ENCODE assay signal across 14 cellular contexts in genomic region chr1:62735491-62736171, GRCh38. TPM values are rescaled to one million over a fixed set of nuclear protein-coding genes. Genes with fewer than 3 reads are reported as not detected.
A peak's percentile ranks its signal among the peaks of the same experiment; 100 is the strongest.
DNase-seq lines count a peak whose midpoint lies in the region; ATAC-seq, FAIRE-seq and TF ChIP-seq lines count a peak whose summit lies in the region.
"Had no signal": no experiment of that assay in that cellular context is flagged by ENCODE, and none has a peak within 500 bp of the region (broad histone marks: within the 10 kb centered on the region; RNA-seq: fewer than 3 reads in every experiment).

No MANE protein-coding gene starts in this region.

- no TSS peak for BruUV-seq in mammary epithelial cell (replicated peaks; lab: Mats Ljungman, UMichigan)

- H3K9me3 ChIP-seq in A549 (no peaks in the 10 kb centered on the region), mammary epithelial cell (replicated peaks; ENCODE audit: insufficient read depth, low read length) (no peaks in the 10 kb centered on the region)
- H3K9me3 ChIP-seq: sigmoid colon, upper lobe of left lung had no signal

- dilution Hi-C loops in mammary epithelial cell (cut with HindIII; ENCODE audit: low sequenced_read_pairs) = no loop called here

- ATAC-seq in A549 = no peak

- CTCF ChIA-PET in A549 (lab: Yijun Ruan, JAX) (interaction anchor here (1.9 to 2.5 kb wide), 2 partner anchors 11 to 205 kb away, joined by 7 to 13 read pairs; no protein-coding TSS in a partner anchor), mammary epithelial cell (lab: Charles Lee; ENCODE audit: low non-redundant PET) (no interaction called here)

- in situ Hi-C loops in mammary epithelial cell (cut with MboI; ENCODE audit: low sequenced_read_pairs in 2 of 2) = loop anchor here (25.0 kb wide), 1 partner anchor 573 kb away; no protein-coding TSS in a partner anchor

- no peak overlapping the region for H2AFZ ChIP-seq in mammary epithelial cell (ENCODE audit: low read depth, low read length)

- intact Hi-C loops in mammary epithelial cell (cut with micrococcal nuclease) = no loop called here

- TF ChIP-seq CTCF in A549 (IDR thresholded peaks at IDR 0.05) (no peak), HFF-Myc (IDR thresholded peaks at IDR 0.05; ENCODE audit: low read depth, low read length, missing control alignments) (no peak), mammary epithelial cell (conservative IDR thresholded peaks at IDR 0.05 in 1 of 2, IDR thresholded peaks at IDR 0.05 in 1 of 2; ENCODE audit: extremely low read depth in 1 of 2, insufficient read depth in 1 of 2, low read depth in 1 of 2, low read length in 2 of 2) (no peak)

- no peak for TF ChIP-seq EP300 in A549 (IDR thresholded peaks at IDR 0.05)

- no peak overlapping the region for H3K4me3 ChIP-seq in A549
- no peak overlapping the region for H3K4me3 ChIP-seq in HFF-Myc (replicated peaks; ENCODE audit: low read depth, low read length)
- no peak overlapping the region for H3K4me3 ChIP-seq in mammary epithelial cell (replicated peaks in 1 of 3; ENCODE audit: insufficient read depth in 1 of 3, low read depth in 2 of 3, low read length in 3 of 3)
- H3K4me3 ChIP-seq: sigmoid colon, upper lobe of left lung had no signal

- no peak overlapping the region for H3K9ac ChIP-seq in mammary epithelial cell (ENCODE audit: insufficient read depth, low read length)

- no peak for FAIRE-seq in A549 (lab: Jason Lieb, UNC)

- no peak for TF ChIP-seq RAD21 in A549 (conservative IDR thresholded peaks at IDR 0.05 in 1 of 2, IDR thresholded peaks at IDR 0.05 in 1 of 2)

- no peaks in the 10 kb centered on the region for H3K79me2 ChIP-seq in mammary epithelial cell (ENCODE audit: insufficient read depth, low read length)

- H3K27ac ChIP-seq in A549 (no peak overlapping the region), mammary epithelial cell (ENCODE audit: insufficient read depth, low read depth, low read length) (no peak overlapping the region)
- H3K27ac ChIP-seq: sigmoid colon, upper lobe of left lung had no signal

- DNase-seq in A549 (ENCODE audit: low read depth in 1 of 2, low spot score in 1 of 2) = no peak
- peak; percentile 41 for DNase-seq in HFF-Myc (ENCODE audit: extremely low read depth, low read depth)
- DNase-seq in mammary epithelial cell = peak; percentile 22
- peak; percentile 49 for DNase-seq in iris pigment epithelial cell (ENCODE audit: low read depth)
- DNase-seq in epidermal melanocyte (ENCODE audit: insufficient read length, low spot score) = no peak
- no peak for DNase-seq in stimulated activated naive CD4-positive, alpha-beta T cell (lab: John Stamatoyannopoulos, UW)
- no peak for DNase-seq in occipital lobe (lab: John Stamatoyannopoulos, UW)
- DNase-seq in NCI-H146 treated with DMSO at 0.1 percent for 48 hours (lab: John Stamatoyannopoulos, UW; ENCODE audit: unreplicated experiment) = no peak
- DNase-seq: DMS53; effector CD8-positive, alpha-beta T cell; Karpas-422; sigmoid colon; T-helper 9 cell; upper lobe of left lung had no signal

- H3K4me1 ChIP-seq in A549 (peaks cover 4% of the 10 kb centered on the region; the same call in 1 of the 3 replicates), mammary epithelial cell (ENCODE audit: insufficient read depth, low read length) (no peaks in the 10 kb centered on the region)
- H3K4me1 ChIP-seq: sigmoid colon, upper lobe of left lung had no signal

- no peak overlapping the region for H3K4me2 ChIP-seq in A549
- H3K4me2 ChIP-seq in mammary epithelial cell (ENCODE audit: insufficient read depth, low read depth, low read length) = no peak overlapping the region

- H3K27me3 ChIP-seq in mammary epithelial cell (ENCODE audit: insufficient read depth, low read length) = no peaks in the 10 kb centered on the region
- H3K27me3 ChIP-seq: sigmoid colon, upper lobe of left lung had no signal

- 49% methylated on average over 3 of the region's 3 CpGs for WGBS in A549 (ENCODE audit: missing lambda C conversion rate)
- 83% methylated on average over 3 of the region's 3 CpGs for WGBS in mammary epithelial cell (ENCODE audit: low coverage, missing lambda C conversion rate)

- POLR2A ChIA-PET in A549 (lab: Yijun Ruan, JAX) = no interaction called here

- no peaks in the 10 kb centered on the region for H3K36me3 ChIP-seq in mammary epithelial cell (ENCODE audit: insufficient read depth, low read length)
- H3K36me3 ChIP-seq: sigmoid colon, upper lobe of left lung had no signal

- H4K20me1 ChIP-seq in mammary epithelial cell (ENCODE audit: insufficient read depth, low read length) = no peaks in the 10 kb centered on the region

- TF ChIP-seq POLR2A in A549 (IDR thresholded peaks at IDR 0.05; ENCODE audit: low read length) = no peak

TF ChIP-seq in A549, 52 proteins besides CTCF, POLR2A, EP300 and RAD21:
- TF ChIP-seq FOSL2 (IDR thresholded peaks at IDR 0.05) (no peak), FOSL2 (CRISPR knock-in tag; IDR thresholded peaks at IDR 0.05) (0 out of 2 replicates have a peak, but pooled peaks have one; percentile 26), SREBF2 (IDR thresholded peaks at IDR 0.05) (no peak), HES2 (IDR thresholded peaks at IDR 0.05) (no peak), MAZ (IDR thresholded peaks at IDR 0.05; ENCODE audit: borderline replicate concordance, low read depth, low read length) (no peak), EHF (CRISPR knock-in tag; IDR thresholded peaks at IDR 0.05) (no peak), ZNF302 (CRISPR knock-in tag; IDR thresholded peaks at IDR 0.05) (no peak)

RNA-seq across cellular contexts. Expression of gene DOCK7, which starts 47.4 kb away (rescaled TPM):
- polyA plus RNA-seq in A549 (2011; rRNA removed) = 33.3 and 39.1 TPM in 2 replicates
- polyA plus RNA-seq in A549 (2012; cell fraction: cytosol; rRNA removed) = 9.4 and 11.4 TPM in 2 replicates
- polyA plus RNA-seq in A549 (2012; cell fraction: nucleus; rRNA removed) = 6.6 and 8.3 TPM in 2 replicates
- polyA plus RNA-seq in A549 (2017; fragmentation: RNase III; extraction: RNeasy Plus Mini Kit Qiagen cat#74134 plus additional on column Dnase treatment) = 19.9 to 31.1 TPM (median 25.5 TPM) in 3 replicates
- polyA minus RNA-seq in A549 (2011; rRNA and poly(A)+ RNA removed) = 38.1 and 55.7 TPM in 2 replicates
- 10 to 100 TPM; 76.2 to 83.9 TPM for total RNA-seq in mammary epithelial cell
- polyA plus RNA-seq in mammary epithelial cell = 25.9 TPM
- 114 TPM for polyA minus RNA-seq in mammary epithelial cell
- 224 TPM for total RNA-seq in occipital lobe

RNA-seq across cellular contexts. Expression of gene ATG4C, which starts 48.3 kb away (rescaled TPM):
- polyA plus RNA-seq in A549 (2011; rRNA removed) (12.9 and 14.8 TPM in 2 replicates), A549 (2017; fragmentation: RNase III; extraction: RNeasy Plus Mini Kit Qiagen cat#74134 plus additional on column Dnase treatment) (6.0 to 6.7 TPM (median 6.5 TPM) in 3 replicates), mammary epithelial cell (4.3 TPM)
- polyA plus RNA-seq in A549 (2012; cell fraction: cytosol; rRNA removed) = 2.5 and 2.8 TPM in 2 replicates
- 0.46 and 1.5 TPM in 2 replicates for polyA plus RNA-seq in A549 (2012; cell fraction: nucleus; rRNA removed)
- polyA minus RNA-seq in A549 (2011; rRNA and poly(A)+ RNA removed) = 2.9 and 4.0 TPM in 2 replicates
- total RNA-seq in mammary epithelial cell (1 to 10 TPM; 5.0 to 9.7 TPM), occipital lobe (35.7 TPM)
- not detected for polyA minus RNA-seq in mammary epithelial cell

Comparison
In these comparisons a context has a peak if more than half of its experiments do, and no peak if none do; other contexts are left out.
1. DNase-seq: peak in HFF-Myc (single experiment), mammary epithelial cell (single experiment) and iris pigment epithelial cell (single experiment); none in A549 (0 of 2), epidermal melanocyte (single experiment), stimulated activated naive CD4-positive, alpha-beta T cell (0 of 6), occipital lobe (single experiment) and NCI-H146 treated with DMSO at 0.1 percent for 48 hours (single experiment).